Comparison of ENCODE assay signal across 13 cellular contexts in genomic region chr1:233897325-233898162, GRCh38. TPM values are rescaled to one million over a fixed set of nuclear protein-coding genes. Genes with fewer than 3 reads are reported as not detected.
DNase-seq lines count a peak whose midpoint lies in the region; ATAC-seq, FAIRE-seq and TF ChIP-seq lines count a peak whose summit lies in the region.
"Had no signal": no experiment of that assay in that cellular context is flagged by ENCODE, and none has a peak within 500 bp of the region (broad histone marks: within the 10 kb centered on the region; RNA-seq: fewer than 3 reads in every experiment).

No MANE protein-coding gene starts in this region.

- no peak for TF ChIP-seq RAD21 in HepG2 (CRISPR knock-in tag; IDR thresholded peaks at IDR 0.05)

- H3K4me2 ChIP-seq in osteoblast (ENCODE audit: insufficient read depth, low read length), result no peak overlapping the region
- no peak overlapping the region for H3K4me2 ChIP-seq in HepG2 (ENCODE audit: low read depth, low read length)

- no peak overlapping the region for H3K9ac ChIP-seq in HepG2 (ENCODE audit: insufficient read depth, low read depth, low read length)

- H3K27ac ChIP-seq in osteoblast (ENCODE audit: low read depth, low read length) (no peak overlapping the region), HepG2 (ENCODE audit: extremely low read length, insufficient read depth, low read length) (no peak overlapping the region)
- H3K27ac ChIP-seq: testis had no signal

- DNase-seq in osteoblast (ENCODE audit: insufficient read length, low spot score, missing footprints) (peak; percentile 39), foreskin fibroblast (no peak), HepG2 (ENCODE audit: low spot score) (no peak)
- DNase-seq in activated CD4-positive, alpha-beta memory T cell treated with anti-CD3 and anti-CD28 coated beads for 36 hours, result no peak
- DNase-seq: activated CD4-positive, CD25-positive, alpha-beta regulatory T cell treated with anti-CD3 and anti-CD28 coated beads, Interleukin-2, amount 50 U/mL, for 72 hours; DND-41; NCI-H1048; testis had no signal

- no peaks in the 10 kb centered on the region for H3K4me1 Mint-ChIP-seq in activated CD4-positive, alpha-beta memory T cell treated with anti-CD3 and anti-CD28 coated beads for 36 hours (ENCODE audit: low read depth)

- H3K9me3 Mint-ChIP-seq in activated CD4-positive, alpha-beta memory T cell treated with anti-CD3 and anti-CD28 coated beads for 36 hours, result peaks cover 3% of the 10 kb centered on the region

- H3K27ac Mint-ChIP-seq in activated CD4-positive, alpha-beta memory T cell treated with anti-CD3 and anti-CD28 coated beads for 36 hours, result no peak overlapping the region

- BruUV-seq in HepG2 (replicated peaks; lab: Mats Ljungman, UMichigan), result no TSS peak

- H3K4me1 ChIP-seq in osteoblast (ENCODE audit: insufficient read depth, low read length) (no peaks in the 10 kb centered on the region), HepG2 (ENCODE audit: insufficient read depth, low read length) (no peaks in the 10 kb centered on the region)
- H3K4me1 ChIP-seq: testis had no signal

- no peak for TF ChIP-seq POLR2A in HepG2 (IDR thresholded peaks at IDR 0.05; ENCODE audit: insufficient read depth in 1 of 2, low read depth in 2 of 2, low read length in 2 of 2)

- TF ChIP-seq EP300 in HepG2 (IDR thresholded peaks at IDR 0.05; ENCODE audit: low read depth in 2 of 2, low read length in 2 of 2), result no peak
- TF ChIP-seq EP300 in HepG2 (CRISPR knock-in tag; IDR thresholded peaks at IDR 0.05; ENCODE audit: borderline replicate concordance), result no peak

- H3K36me3 ChIP-seq in osteoblast (ENCODE audit: insufficient read depth, low read length) (no peaks in the 10 kb centered on the region), HepG2 (replicated peaks in 1 of 2; ENCODE audit: control insufficient read depth in 1 of 2, insufficient read depth in 2 of 2, low read length in 2 of 2) (no peaks in the 10 kb centered on the region)

- peaks cover 16% of the 10 kb centered on the region for H3K27me3 Mint-ChIP-seq in activated CD4-positive, alpha-beta memory T cell treated with anti-CD3 and anti-CD28 coated beads for 36 hours

- H4K20me1 ChIP-seq in osteoblast (ENCODE audit: insufficient read depth, low read length), result no peaks in the 10 kb centered on the region
- H4K20me1 ChIP-seq in HepG2 (ENCODE audit: insufficient read depth, low read length), result no peaks in the 10 kb centered on the region

- H3K9me3 ChIP-seq in osteoblast (ENCODE audit: low read depth, low read length), result no peaks in the 10 kb centered on the region
- H3K9me3 ChIP-seq in HepG2 (ENCODE audit: low read length), result 0 out of 2 replicates have a peak, but pooled peaks cover under 1% of the 10 kb centered on the region
- H3K9me3 ChIP-seq: testis had no signal

- CTCF ChIA-PET in HepG2 (lab: Yijun Ruan, JAX; ENCODE audit: low intra/inter-chr PET ratio, low total read pairs), result no interaction called here
- CTCF ChIA-PET in activated CD4-positive, alpha-beta memory T cell treated with anti-CD3 and anti-CD28 coated beads for 36 hours (lab: Charles Lee), result no interaction called here

- H2AFZ ChIP-seq in osteoblast (ENCODE audit: low read length), result no peak overlapping the region
- H2AFZ ChIP-seq in HepG2 (ENCODE audit: low read length), result no peak overlapping the region

- POLR2A ChIA-PET in HepG2 (lab: Yijun Ruan, JAX), result no interaction called here
- POLR2A ChIA-PET in activated CD4-positive, alpha-beta memory T cell treated with anti-CD3 and anti-CD28 coated beads for 36 hours (lab: Charles Lee), result no interaction called here

- TF ChIP-seq CTCF in osteoblast (IDR thresholded peaks at IDR 0.05; ENCODE audit: extremely low read depth, low read depth, low read length) (no peak), foreskin fibroblast (IDR thresholded peaks at IDR 0.05; ENCODE audit: low read depth, low read length) (no peak), HepG2 (CRISPR knock-in tag; IDR thresholded peaks at IDR 0.05) (no peak)

- H3K79me2 ChIP-seq in osteoblast (ENCODE audit: insufficient read depth, low read length) (no peaks in the 10 kb centered on the region), HepG2 (ENCODE audit: insufficient read depth, low read length) (no peaks in the 10 kb centered on the region)

- FAIRE-seq in HepG2 (lab: Jason Lieb, UNC), result no peak
- FAIRE-seq: endometrium had no signal

- no peaks in the 10 kb centered on the region for H3K27me3 ChIP-seq in osteoblast (ENCODE audit: insufficient read depth, low read length)
- H3K27me3 ChIP-seq in HepG2 (ENCODE audit: control insufficient read depth in 1 of 2, insufficient read depth in 2 of 2, low read length in 2 of 2), result no peaks in the 10 kb centered on the region; a peak in 1 of 5 replicates
- H3K27me3 ChIP-seq: testis had no signal

- H3K36me3 Mint-ChIP-seq in activated CD4-positive, alpha-beta memory T cell treated with anti-CD3 and anti-CD28 coated beads for 36 hours, result no peaks in the 10 kb centered on the region

- H3K4me3 Mint-ChIP-seq in activated CD4-positive, alpha-beta memory T cell treated with anti-CD3 and anti-CD28 coated beads for 36 hours, result no peak overlapping the region

- in situ Hi-C loops in HepG2 (cut with HindIII; ENCODE audit: extremely low pct_ligation_motif_present, low pct_unique_long_range_greater_than_20kb), result no loop called here

- ATAC-seq in GM18909 (IDR thresholded peaks at IDR 0.05; ENCODE audit: poor library complexity, unreplicated experiment) (peak; percentile 98), GM21619 (IDR thresholded peaks at IDR 0.05; ENCODE audit: unreplicated experiment) (peak; percentile 99), HG03159 (IDR thresholded peaks at IDR 0.05; ENCODE audit: unreplicated experiment) (peak; percentile 99), HepG2 (no peak)

- H3K4me3 ChIP-seq in osteoblast (ENCODE audit: insufficient read depth, low read length) (no peak overlapping the region), foreskin fibroblast (ENCODE audit: low read depth in 1 of 2, low read length in 2 of 2) (no peak overlapping the region), HepG2 (replicated peaks in 1 of 3; ENCODE audit: insufficient read depth in 1 of 3, low read depth in 2 of 3, low read length in 3 of 3) (no peak overlapping the region)
- H3K4me3 ChIP-seq: testis had no signal

- intact Hi-C loops in HepG2 (cut with micrococcal nuclease; ENCODE audit: unreplicated experiment), result no loop called here
- intact Hi-C loops in activated CD4-positive, alpha-beta memory T cell treated with anti-CD3 and anti-CD28 coated beads for 36 hours (cut with micrococcal nuclease), result no loop called here

- 5% methylated on average over 6 of the region's 6 CpGs for WGBS in HepG2 (ENCODE audit: low lambda C conversion rate)

TF ChIP-seq in HepG2, 621 proteins besides CTCF, POLR2A, EP300 and RAD21 (continues in another document):
- no peak for TF ChIP-seq NR3C1 (CRISPR knock-in tag; IDR thresholded peaks at IDR 0.05)
- no peak for TF ChIP-seq ZNF703 (CRISPR knock-in tag; IDR thresholded peaks at IDR 0.05; ENCODE audit: borderline replicate concordance)
- TF ChIP-seq ZNF292 (CRISPR knock-in tag; IDR thresholded peaks at IDR 0.05; ENCODE audit: borderline replicate concordance, low read depth), result no peak
- TF ChIP-seq ZBTB20 (CRISPR knock-in tag; IDR thresholded peaks at IDR 0.05; ENCODE audit: borderline replicate concordance, low read depth), result no peak
- no peak for TF ChIP-seq MAFF (IDR thresholded peaks at IDR 0.05; ENCODE audit: low read depth, low read length)
- no peak for TF ChIP-seq TOE1 (CRISPR knock-in tag; IDR thresholded peaks at IDR 0.05)
- TF ChIP-seq ZNF441 (CRISPR knock-in tag; IDR thresholded peaks at IDR 0.05; ENCODE audit: borderline replicate concordance), result no peak
- TF ChIP-seq FOXO4 (CRISPR knock-in tag; conservative IDR thresholded peaks at IDR 0.05), result no peak

RNA-seq across cellular contexts. Expression of gene SLC35F3, which starts 6.9 kb away (rescaled TPM):
- total RNA-seq in osteoblast (not detected in 2 replicates), HepG2 (2016; rRNA removed; fragmentation: Illumina TruSeq; extraction: Trizol) (not detected in 2 replicates)
- not detected in 2 replicates for total RNA-seq in HepG2 (2016; cell fraction: cytosol; rRNA removed; fragmentation: Illumina TruSeq; extraction: Trizol; ENCODE audit: low read depth)
- 0.06 TPM in 1 of 2 replicates, not detected in the other for total RNA-seq in HepG2 (2016; cell fraction: insoluble cytoplasmic fraction; rRNA removed; fragmentation: Illumina TruSeq; extraction: Trizol)
- not detected in 2 replicates for total RNA-seq in HepG2 (2016; cell fraction: membrane; rRNA removed; fragmentation: Illumina TruSeq; extraction: Trizol)
- total RNA-seq in HepG2 (2016; cell fraction: nucleus; rRNA removed; fragmentation: Illumina TruSeq; extraction: Trizol), result not detected in 2 replicates
- not detected in 2 replicates for polyA plus RNA-seq in HepG2 (2011; rRNA removed)
- polyA plus RNA-seq in HepG2 (2011; cell fraction: cytosol; rRNA removed), result not detected in 2 replicates
- polyA plus RNA-seq in HepG2 (2011; cell fraction: nucleus; rRNA removed), result not detected in 2 replicates
- polyA plus RNA-seq in HepG2 (2012), result not detected in 2 replicates
- not detected in 2 replicates for polyA plus RNA-seq in HepG2 (2016; cell fraction: cytosol; fragmentation: Illumina TruSeq; extraction: Trizol; ENCODE audit: low read depth)
- polyA plus RNA-seq in HepG2 (2016; cell fraction: insoluble cytoplasmic fraction; fragmentation: Illumina TruSeq; extraction: Trizol; ENCODE audit: low read depth), result not detected in 2 replicates
- not detected in 2 replicates for polyA plus RNA-seq in HepG2 (2016; cell fraction: membrane; fragmentation: Illumina TruSeq; extraction: Trizol; ENCODE audit: low read depth)
- not detected in 2 replicates for polyA plus RNA-seq in HepG2 (2016; cell fraction: nucleus; fragmentation: Illumina TruSeq; extraction: Trizol; ENCODE audit: insufficient read depth, low read depth)
- polyA minus RNA-seq in HepG2 (2011; rRNA and poly(A)+ RNA removed; ENCODE audit: low replicate concordance), result 0.44 TPM in 1 of 2 replicates, not detected in the other
- not detected in 2 replicates for polyA minus RNA-seq in HepG2 (2011; cell fraction: cytosol; rRNA and poly(A)+ RNA removed)
- polyA minus RNA-seq in HepG2 (2011; cell fraction: nucleus; rRNA and poly(A)+ RNA removed), result not detected in 2 replicates
- total RNA-seq in activated CD4-positive, alpha-beta memory T cell treated with anti-CD3 and anti-CD28 coated beads for 36 hours, result under 1 TPM; 0.59 to 0.70 TPM
- total RNA-seq: myocyte had no signal
